8 cellular contexts compared by ENCODE assay signal in genomic region chr9:128684065-128684324, GRCh38. TPM values are rescaled to one million over a fixed set of nuclear protein-coding genes. Genes with fewer than 3 reads are reported as not detected.
A peak's percentile ranks its signal among the peaks of the same experiment; 100 is the strongest.
DNase-seq lines count a peak whose midpoint lies in the region; ATAC-seq and TF ChIP-seq lines count a peak whose summit lies in the region.

No MANE protein-coding gene starts in this region.

- ATAC-seq in stimulated activated naive CD8-positive, alpha-beta T cell treated with anti-CD3 and anti-CD28 coated beads, Interleukin-15, Interleukin-2, amounts not matched to agents 100 U/mL and 50 U/mL, for 24 hours = no peak
- ATAC-seq in body of pancreas (peak; percentile 0), HG03342 (IDR thresholded peaks at IDR 0.05; ENCODE audit: unreplicated experiment) (no peak)

- peaks cover 37% of the 10 kb centered on the region for H3K4me1 ChIP-seq in body of pancreas
- peaks cover 21% of the 10 kb centered on the region for H3K4me1 ChIP-seq in mesodermal cell (ENCODE audit: control insufficient read depth, insufficient read depth, low read length, poor library complexity, severe bottlenecking)

- peaks cover 26% of the 10 kb centered on the region for H3K36me3 Mint-ChIP-seq in stimulated activated naive CD8-positive, alpha-beta T cell treated with anti-CD3 and anti-CD28 coated beads, Interleukin-15, Interleukin-2, amounts not matched to agents 100 ng/mL and 50 ng/mL, for 24 hours (ENCODE audit: low read depth)

- DNase-seq in stimulated activated naive CD8-positive, alpha-beta T cell treated with anti-CD3 and anti-CD28 coated beads, Interleukin-15, Interleukin-2, amounts not matched to agents 100 U/mL and 50 U/mL, for 24 hours = no peak
- DNase-seq in body of pancreas = no peak
- no peak for DNase-seq in mesenteric fat pad (ENCODE audit: low spot score)
- DNase-seq in NCI-H446 (lab: John Stamatoyannopoulos, UW) = no peak
- DNase-seq in GM19238 (ENCODE audit: insufficient read length, low spot score) = no peak

- H3K36me3 ChIP-seq in body of pancreas (replicated peaks in 1 of 2; ENCODE audit: insufficient read depth in 1 of 2, low read depth in 2 of 2) = no peaks in the 10 kb centered on the region
- H3K36me3 ChIP-seq in mesodermal cell (ENCODE audit: control insufficient read depth, insufficient read depth, low read length) = no peaks in the 10 kb centered on the region

- no peak for TF ChIP-seq CTCF in body of pancreas (IDR thresholded peaks at IDR 0.05)

- no peaks in the 10 kb centered on the region for H3K27me3 ChIP-seq in body of pancreas

- H3K27ac ChIP-seq in body of pancreas = peak overlapping the region; percentile 83 to 97 (median 91)
- peak overlapping the region; percentile 76 for H3K27ac ChIP-seq in mesodermal cell (ENCODE audit: low read depth, low read length, severe bottlenecking)

- 0% methylated on average over 3 of the region's 3 CpGs for WGBS in body of pancreas, 2 donors
- WGBS in mesodermal cell (ENCODE audit: insufficient coverage in 2 of 2), 2 experiments = 0% methylated on average over 1 to 2 of the region's 3 CpGs

- H3K4me3 Mint-ChIP-seq in stimulated activated naive CD8-positive, alpha-beta T cell treated with anti-CD3 and anti-CD28 coated beads, Interleukin-15, Interleukin-2, amounts not matched to agents 100 ng/mL and 50 ng/mL, for 24 hours = peak overlapping the region; percentile 98

- H3K27me3 Mint-ChIP-seq in stimulated activated naive CD8-positive, alpha-beta T cell treated with anti-CD3 and anti-CD28 coated beads, Interleukin-15, Interleukin-2, amounts not matched to agents 100 ng/mL and 50 ng/mL, for 24 hours = no peaks in the 10 kb centered on the region

- intact Hi-C loops in body of pancreas (cut with DNase I) = no loop called here

- peaks cover 53% of the 10 kb centered on the region for H3K4me1 Mint-ChIP-seq in stimulated activated naive CD8-positive, alpha-beta T cell treated with anti-CD3 and anti-CD28 coated beads, Interleukin-15, Interleukin-2, amounts not matched to agents 100 ng/mL and 50 ng/mL, for 24 hours (ENCODE audit: low read depth)

- H3K9me3 ChIP-seq in body of pancreas = no peaks in the 10 kb centered on the region
- H3K9me3 ChIP-seq in mesodermal cell (ENCODE audit: control insufficient read depth, low read length) = no peaks in the 10 kb centered on the region

- no peak for TF ChIP-seq POLR2A in body of pancreas (IDR thresholded peaks at IDR 0.05)

- H3K27ac Mint-ChIP-seq in stimulated activated naive CD8-positive, alpha-beta T cell treated with anti-CD3 and anti-CD28 coated beads, Interleukin-15, Interleukin-2, amounts not matched to agents 100 ng/mL and 50 ng/mL, for 24 hours = peak overlapping the region; percentile 98

- H3K4me3 ChIP-seq in body of pancreas (peak overlapping the region; percentile 47 to 61), mesodermal cell (ENCODE audit: extremely low read depth, insufficient read depth, low read length, poor library complexity, severe bottlenecking) (peak overlapping the region; percentile 65)

- H3K9me3 Mint-ChIP-seq in stimulated activated naive CD8-positive, alpha-beta T cell treated with anti-CD3 and anti-CD28 coated beads, Interleukin-15, Interleukin-2, amounts not matched to agents 100 ng/mL and 50 ng/mL, for 24 hours = no peaks in the 10 kb centered on the region

RNA-seq across cellular contexts. Expression of gene SET, which starts 5.0 kb away (rescaled TPM):
- total RNA-seq in body of pancreas = 10 to 100 TPM; 70.9 to 87.2 TPM
- polyA plus RNA-seq in mesodermal cell (2013, experiment 1 of 2) = 543 TPM
- polyA plus RNA-seq in mesodermal cell (2013, experiment 2 of 2) = 637 TPM
- 197 TPM for total RNA-seq in mesenteric fat pad

RNA-seq across cellular contexts. Expression of gene PKN3, which starts 18.3 kb away (rescaled TPM):
- total RNA-seq in body of pancreas (10 to 100 TPM in 1 of 2 donors, 1 to 10 TPM in 1; 4.9 to 10.2 TPM), mesenteric fat pad (14.7 TPM)
- polyA plus RNA-seq in mesodermal cell (2013, experiment 1 of 2) = 17.2 TPM
- polyA plus RNA-seq in mesodermal cell (2013, experiment 2 of 2) = 14.0 TPM

RNA-seq across cellular contexts. Expression of gene DYNC2I2, which starts 27.3 kb away (rescaled TPM):
- total RNA-seq in body of pancreas = 10 to 100 TPM; 58.1 to 62.3 TPM
- polyA plus RNA-seq in mesodermal cell (2013, experiment 1 of 2) = 48.4 TPM
- 42.4 TPM for polyA plus RNA-seq in mesodermal cell (2013, experiment 2 of 2)
- 9.8 TPM for total RNA-seq in mesenteric fat pad

RNA-seq across cellular contexts. Expression of gene ZDHHC12, which starts 39.9 kb away (rescaled TPM):
- 10 to 100 TPM; 21.1 to 64.9 TPM for total RNA-seq in body of pancreas
- polyA plus RNA-seq in mesodermal cell (2013, experiment 1 of 2) = 24.9 TPM
- polyA plus RNA-seq in mesodermal cell (2013, experiment 2 of 2) = 20.3 TPM
- 18.4 TPM for total RNA-seq in mesenteric fat pad
